8 cellular contexts compared by ENCODE assay signal in the genomic region with DNA sequence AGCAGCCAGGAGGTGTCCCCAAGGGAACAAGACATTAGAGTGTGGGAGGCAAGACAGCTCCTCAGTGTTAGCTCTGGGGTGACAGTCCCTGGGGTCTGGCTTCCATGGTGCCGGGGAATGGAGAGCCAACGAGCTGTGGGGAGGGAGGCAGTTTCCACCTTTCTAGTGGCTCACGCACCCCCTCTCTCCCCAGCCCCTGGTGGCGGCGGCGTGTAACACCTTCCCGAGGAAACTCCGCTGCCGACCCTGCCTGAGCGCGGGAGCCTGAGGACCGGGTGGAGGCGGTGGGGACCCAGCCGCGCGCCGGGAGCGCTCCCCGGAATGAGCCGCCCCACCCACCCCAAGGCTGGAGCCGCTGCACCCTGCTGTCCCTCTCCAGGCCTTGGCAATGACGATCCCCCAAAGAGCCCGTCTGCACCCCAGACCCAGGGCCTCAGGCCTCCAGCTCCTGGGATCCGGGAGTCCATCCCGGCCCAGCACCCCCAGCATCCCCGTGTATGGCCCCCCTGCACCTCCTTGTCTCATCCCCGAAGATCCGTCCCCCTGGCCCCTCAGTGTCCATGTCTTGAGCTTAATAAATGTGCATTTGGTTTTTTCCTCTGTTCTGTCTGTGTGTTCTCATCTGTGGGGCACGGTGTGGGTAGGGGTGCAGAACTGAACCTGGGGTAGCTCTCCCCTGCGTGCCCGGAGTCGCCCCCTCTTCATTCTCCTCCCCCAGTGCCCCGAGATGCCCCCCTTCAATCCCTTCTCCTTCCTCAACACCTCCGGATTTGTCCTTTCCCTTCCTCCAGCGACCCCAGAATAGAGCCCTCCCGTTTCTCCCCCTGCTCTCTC. TPM values are rescaled to one million over a fixed set of nuclear protein-coding genes. Genes with fewer than 3 reads are reported as not detected.
DNase-seq lines count a peak whose midpoint lies in the region; ATAC-seq, FAIRE-seq and TF ChIP-seq lines count a peak whose summit lies in the region.

No MANE protein-coding gene starts in this region.

- H3K27ac Mint-ChIP-seq in activated CD8-positive, alpha-beta T cell treated with anti-CD3 and anti-CD28 coated beads, Interleukin-2, amount 10 ng/mL, durations not matched to agents 7 days and 5 days, result peak overlapping the region; percentile 96
- H3K27ac Mint-ChIP-seq in nephron progenitor cell, result no peak overlapping the region

- H3K9ac ChIP-seq in endothelial cell of umbilical vein (replicated peaks; ENCODE audit: extremely low read depth, insufficient read depth, low read length), result peak overlapping the region; percentile 92
- H3K9ac ChIP-seq in stomach smooth muscle (ENCODE audit: low read length in 2 of 2), result peak overlapping the region in 1 of 2 donors; percentile 22

- peak overlapping the region; percentile 58 for H2AFZ ChIP-seq in endothelial cell of umbilical vein (ENCODE audit: low read depth, low read length)

- DNase-seq in GM12891 (ENCODE audit: insufficient read length, low spot score) (peak; percentile 80), MV-4-11 (lab: John Stamatoyannopoulos, UW) (peak; percentile 12), endothelial cell of umbilical vein (ENCODE audit: low read depth, low spot score) (peak; percentile 47), nephron progenitor cell (peak; percentile 76), anterior cingulate cortex (lab: John Stamatoyannopoulos, UW) (no peak), cortex of kidney (lab: John Stamatoyannopoulos, UW) (no peak)
- DNase-seq in activated CD8-positive, alpha-beta T cell treated with anti-CD3 and anti-CD28 coated beads, Interleukin-2, amount 10 ng/mL, durations not matched to agents 7 days and 5 days, result peak; percentile 78

- TF ChIP-seq CTCF in endothelial cell of umbilical vein (IDR thresholded peaks at IDR 0.05; ENCODE audit: extremely low read depth in 1 of 2, insufficient read depth in 1 of 2, low read depth in 1 of 2, low read length in 2 of 2) (peak; percentile 55 to 86), nephron progenitor cell (IDR thresholded peaks at IDR 0.05) (peak; percentile 61)

- H3K27ac ChIP-seq in endothelial cell of umbilical vein (ENCODE audit: insufficient read depth, low read depth, low read length), result peak overlapping the region; percentile 95
- H3K27ac ChIP-seq in stomach smooth muscle (ENCODE audit: low read length), result no peak overlapping the region

- peak; percentile 91 for FAIRE-seq in GM12891 (lab: Jason Lieb, UNC)
- peak; percentile 80 for FAIRE-seq in endothelial cell of umbilical vein (lab: Jason Lieb, UNC)

- peaks cover 10 to 13% of the 10 kb centered on the region in 2 experiments for H3K36me3 ChIP-seq in endothelial cell of umbilical vein (ENCODE audit: control insufficient read depth in 2 of 2, extremely low read depth in 1 of 2, insufficient read depth in 2 of 2, low read length in 2 of 2)
- H3K36me3 ChIP-seq in stomach smooth muscle (ENCODE audit: control insufficient read depth in 2 of 2, insufficient read depth in 2 of 2, low read length in 2 of 2), result no peaks in the 10 kb centered on the region

- no peaks in the 10 kb centered on the region for H4K20me1 ChIP-seq in endothelial cell of umbilical vein (replicated peaks; ENCODE audit: control insufficient read depth, extremely low read depth, insufficient read depth, low read length)

- POLR2A ChIA-PET in activated CD8-positive, alpha-beta T cell treated with anti-CD3 and anti-CD28 coated beads, Interleukin-2, amount 10 ng/mL, durations not matched to agents 7 days and 5 days (lab: Charles Lee), result interaction anchor here (0.6 to 2.2 kb wide), 16 partner anchors 9 to 678 kb away, joined by 3 to 18 read pairs (median 4); partner anchors contain the start of gene USF2
- POLR2A ChIA-PET in endothelial cell of umbilical vein (lab: Charles Lee), result interaction anchor here (0.6 kb wide), 1 partner anchor 19 kb away, joined by 4 read pairs; no protein-coding TSS in a partner anchor

- intact Hi-C loops in endothelial cell of umbilical vein (cut with micrococcal nuclease), result loop anchor here (1.0 to 2.0 kb wide), 2 partner anchors 13 to 59 kb away; no protein-coding TSS in a partner anchor

- peaks cover 20% of the 10 kb centered on the region for H3K4me1 ChIP-seq in endothelial cell of umbilical vein (ENCODE audit: control insufficient read depth, extremely low read depth, insufficient read depth, low read length)
- H3K4me1 ChIP-seq in stomach smooth muscle (ENCODE audit: control insufficient read depth, insufficient read depth, low read length), result peaks cover 14% of the 10 kb centered on the region

- peaks cover 45% of the 10 kb centered on the region for H3K4me1 Mint-ChIP-seq in activated CD8-positive, alpha-beta T cell treated with anti-CD3 and anti-CD28 coated beads, Interleukin-2, amount 10 ng/mL, durations not matched to agents 7 days and 5 days (ENCODE audit: low read depth)
- peaks cover 65% of the 10 kb centered on the region for H3K4me1 Mint-ChIP-seq in nephron progenitor cell

- ATAC-seq in activated CD8-positive, alpha-beta T cell treated with anti-CD3 and anti-CD28 coated beads, Interleukin-2, amount 10 ng/mL, durations not matched to agents 7 days and 5 days, result peak; percentile 66

- H3K4me3 Mint-ChIP-seq in activated CD8-positive, alpha-beta T cell treated with anti-CD3 and anti-CD28 coated beads, Interleukin-2, amount 10 ng/mL, durations not matched to agents 7 days and 5 days, result peak overlapping the region; percentile 97
- peak overlapping the region; percentile 85 for H3K4me3 Mint-ChIP-seq in nephron progenitor cell

- CTCF ChIA-PET in activated CD8-positive, alpha-beta T cell treated with anti-CD3 and anti-CD28 coated beads, Interleukin-2, amount 10 ng/mL, durations not matched to agents 7 days and 5 days (lab: Charles Lee), result interaction anchor here (0.6 to 3.8 kb wide), 20 partner anchors 9 to 332 kb away, joined by 3 to 67 read pairs (median 6); partner anchors contain the start of genes FXYD7 and LGI4
- CTCF ChIA-PET in endothelial cell of umbilical vein (lab: Charles Lee), result interaction anchor here (0.6 to 4.6 kb wide), 13 partner anchors 8 to 191 kb away, joined by 3 to 73 read pairs (median 4); partner anchors contain the start of genes FXYD7 and LGI4

- H3K4me3 ChIP-seq in endothelial cell of umbilical vein (replicated peaks in 1 of 3; ENCODE audit: insufficient read depth in 1 of 3, low read depth in 1 of 3, low read length in 3 of 3) (peak overlapping the region; percentile 24 to 98 (median 78)), stomach smooth muscle (ENCODE audit: low read length in 2 of 2) (peak overlapping the region; percentile 27 to 69)

- dilution Hi-C loops in endothelial cell of umbilical vein (cut with MboI; ENCODE audit: extremely low pct_ligation_motif_present, low sequenced_read_pairs), result no loop called here

- peaks cover 31% of the 10 kb centered on the region for H3K79me2 ChIP-seq in endothelial cell of umbilical vein (ENCODE audit: control insufficient read depth, insufficient read depth, low read length)

- BruUV-seq in endothelial cell of umbilical vein (replicated peaks; lab: Mats Ljungman, UMichigan), result no TSS peak

- TF ChIP-seq POLR2A in GM12891 (IDR thresholded peaks at IDR 0.05; ENCODE audit: low read depth, low read length) (no peak), endothelial cell of umbilical vein (IDR thresholded peaks at IDR 0.05; ENCODE audit: low read depth, low read length) (no peak)

- no peaks in the 10 kb centered on the region for H3K27me3 ChIP-seq in endothelial cell of umbilical vein (ENCODE audit: control insufficient read depth in 2 of 2, insufficient read depth in 2 of 2, low read length in 2 of 2)
- peaks cover 36 to 39% of the 10 kb centered on the region in 2 donors for H3K27me3 ChIP-seq in stomach smooth muscle (ENCODE audit: control insufficient read depth in 1 of 2, insufficient read depth in 2 of 2, low read length in 2 of 2)

- H3K9me3 ChIP-seq in endothelial cell of umbilical vein (replicated peaks; ENCODE audit: control insufficient read depth, insufficient read depth, low read length) (no peaks in the 10 kb centered on the region), stomach smooth muscle (ENCODE audit: control insufficient read depth in 2 of 2, low read length in 2 of 2) (no peaks in the 10 kb centered on the region)

- H3K9me3 Mint-ChIP-seq in activated CD8-positive, alpha-beta T cell treated with anti-CD3 and anti-CD28 coated beads, Interleukin-2, amount 10 ng/mL, durations not matched to agents 7 days and 5 days (ENCODE audit: insufficient read depth), result no peaks in the 10 kb centered on the region
- no peaks in the 10 kb centered on the region for H3K9me3 Mint-ChIP-seq in nephron progenitor cell

- peaks cover 7% of the 10 kb centered on the region for H3K27me3 Mint-ChIP-seq in activated CD8-positive, alpha-beta T cell treated with anti-CD3 and anti-CD28 coated beads, Interleukin-2, amount 10 ng/mL, durations not matched to agents 7 days and 5 days (ENCODE audit: low read depth)
- peaks cover 44% of the 10 kb centered on the region for H3K27me3 Mint-ChIP-seq in nephron progenitor cell (ENCODE audit: low read depth, poor library complexity)

- H3K36me3 Mint-ChIP-seq in activated CD8-positive, alpha-beta T cell treated with anti-CD3 and anti-CD28 coated beads, Interleukin-2, amount 10 ng/mL, durations not matched to agents 7 days and 5 days (ENCODE audit: low read depth), result peaks cover 47% of the 10 kb centered on the region
- no peaks in the 10 kb centered on the region for H3K36me3 Mint-ChIP-seq in nephron progenitor cell (ENCODE audit: low read depth)

- no peaks in the 10 kb centered on the region for H3K9me1 ChIP-seq in endothelial cell of umbilical vein (replicated peaks; ENCODE audit: control insufficient read depth, extremely low read depth, insufficient read depth, low read length)

- peak overlapping the region; percentile 27 for H3K4me2 ChIP-seq in endothelial cell of umbilical vein (ENCODE audit: insufficient read depth, low read length)

RNA-seq across cellular contexts. Expression of gene FXYD5, which starts 0.6 kb away (rescaled TPM):
- 86.7 TPM for polyA plus RNA-seq in GM12891 (2012; ENCODE audit: low read depth, missing spikeins)
- 100 to 1,000 TPM; 338 to 384 TPM for total RNA-seq in activated CD8-positive, alpha-beta T cell treated with anti-CD3 and anti-CD28 coated beads, Interleukin-2, amount 10 ng/mL, durations not matched to agents 7 days and 5 days
- total RNA-seq in endothelial cell of umbilical vein, result 219 and 223 TPM in 2 replicates
- polyA plus RNA-seq in endothelial cell of umbilical vein, result 290 and 387 TPM in 2 replicates
- polyA plus RNA-seq in endothelial cell of umbilical vein (2011; cell fraction: cytosol; rRNA removed), result 320 and 328 TPM in 2 replicates
- 102 and 116 TPM in 2 replicates for polyA plus RNA-seq in endothelial cell of umbilical vein (2011; cell fraction: nucleus; rRNA removed)
- polyA plus RNA-seq in endothelial cell of umbilical vein (2012), result 278 and 370 TPM in 2 replicates
- 161 and 173 TPM in 2 replicates for polyA minus RNA-seq in endothelial cell of umbilical vein
- polyA minus RNA-seq in endothelial cell of umbilical vein (2011; cell fraction: cytosol; rRNA and poly(A)+ RNA removed), result 97.0 TPM
- polyA minus RNA-seq in endothelial cell of umbilical vein (2011; cell fraction: nucleus; rRNA and poly(A)+ RNA removed), result 58.1 and 58.4 TPM in 2 replicates

RNA-seq across cellular contexts. Expression of gene FXYD7, which starts 10.9 kb away (rescaled TPM):
- polyA plus RNA-seq in GM12891 (2012; ENCODE audit: low read depth, missing spikeins), result not detected
- 1 to 10 TPM; 4.1 to 5.2 TPM for total RNA-seq in activated CD8-positive, alpha-beta T cell treated with anti-CD3 and anti-CD28 coated beads, Interleukin-2, amount 10 ng/mL, durations not matched to agents 7 days and 5 days
- not detected in 2 replicates for total RNA-seq in endothelial cell of umbilical vein
- 0.40 TPM in 1 of 2 replicates, not detected in the other for polyA plus RNA-seq in endothelial cell of umbilical vein
- polyA plus RNA-seq in endothelial cell of umbilical vein (2011; cell fraction: cytosol; rRNA removed), result 0.14 TPM in 1 of 2 replicates, not detected in the other
- not detected in 2 replicates for polyA plus RNA-seq in endothelial cell of umbilical vein (2011; cell fraction: nucleus; rRNA removed)
- 0.44 TPM in 1 of 2 replicates, not detected in the other for polyA plus RNA-seq in endothelial cell of umbilical vein (2012)
- polyA minus RNA-seq in endothelial cell of umbilical vein, result not detected in 2 replicates
- not detected for polyA minus RNA-seq in endothelial cell of umbilical vein (2011; cell fraction: cytosol; rRNA and poly(A)+ RNA removed)
- polyA minus RNA-seq in endothelial cell of umbilical vein (2011; cell fraction: nucleus; rRNA and poly(A)+ RNA removed), result not detected in 2 replicates

RNA-seq across cellular contexts. Expression of gene FXYD1, which starts 15.3 kb away (rescaled TPM):
- polyA plus RNA-seq in GM12891 (2012; ENCODE audit: low read depth, missing spikeins), result 0.21 TPM
- total RNA-seq in activated CD8-positive, alpha-beta T cell treated with anti-CD3 and anti-CD28 coated beads, Interleukin-2, amount 10 ng/mL, durations not matched to agents 7 days and 5 days, result 1 to 10 TPM; 1.3 to 1.4 TPM
- total RNA-seq in endothelial cell of umbilical vein, result not detected in 2 replicates
- not detected in 2 replicates for polyA plus RNA-seq in endothelial cell of umbilical vein
- polyA plus RNA-seq in endothelial cell of umbilical vein (2011; cell fraction: cytosol; rRNA removed), result not detected in 2 replicates
- not detected in 2 replicates for polyA plus RNA-seq in endothelial cell of umbilical vein (2011; cell fraction: nucleus; rRNA removed)
- 0.60 and 0.80 TPM in 2 replicates for polyA plus RNA-seq in endothelial cell of umbilical vein (2012)
- polyA minus RNA-seq in endothelial cell of umbilical vein, result not detected in 2 replicates
- polyA minus RNA-seq in endothelial cell of umbilical vein (2011; cell fraction: cytosol; rRNA and poly(A)+ RNA removed), result not detected
- polyA minus RNA-seq in endothelial cell of umbilical vein (2011; cell fraction: nucleus; rRNA and poly(A)+ RNA removed), result not detected in 2 replicates

RNA-seq across cellular contexts. Expression of gene LGI4, which starts 19.1 kb away (rescaled TPM):
- not detected for polyA plus RNA-seq in GM12891 (2012; ENCODE audit: low read depth, missing spikeins)
- total RNA-seq in activated CD8-positive, alpha-beta T cell treated with anti-CD3 and anti-CD28 coated beads, Interleukin-2, amount 10 ng/mL, durations not matched to agents 7 days and 5 days, result under 1 TPM; 0.13 TPM
- total RNA-seq in endothelial cell of umbilical vein, result not detected in 2 replicates
- polyA plus RNA-seq in endothelial cell of umbilical vein, result not detected in 2 replicates
- not detected in 2 replicates for polyA plus RNA-seq in endothelial cell of umbilical vein (2011; cell fraction: cytosol; rRNA removed)
- polyA plus RNA-seq in endothelial cell of umbilical vein (2011; cell fraction: nucleus; rRNA removed), result 0.11 and 0.35 TPM in 2 replicates
- 0.15 TPM in 1 of 2 replicates, not detected in the other for polyA plus RNA-seq in endothelial cell of umbilical vein (2012)
- polyA minus RNA-seq in endothelial cell of umbilical vein, result not detected in 2 replicates
- not detected for polyA minus RNA-seq in endothelial cell of umbilical vein (2011; cell fraction: cytosol; rRNA and poly(A)+ RNA removed)
- not detected in 2 replicates for polyA minus RNA-seq in endothelial cell of umbilical vein (2011; cell fraction: nucleus; rRNA and poly(A)+ RNA removed)

RNA-seq across cellular contexts. Expression of gene FXYD3, which starts 38.3 kb away (rescaled TPM):
- not detected for polyA plus RNA-seq in GM12891 (2012; ENCODE audit: low read depth, missing spikeins)
- total RNA-seq in activated CD8-positive, alpha-beta T cell treated with anti-CD3 and anti-CD28 coated beads, Interleukin-2, amount 10 ng/mL, durations not matched to agents 7 days and 5 days, result not detected
- not detected in 2 replicates for total RNA-seq in endothelial cell of umbilical vein
- not detected in 2 replicates for polyA plus RNA-seq in endothelial cell of umbilical vein
- polyA plus RNA-seq in endothelial cell of umbilical vein (2011; cell fraction: cytosol; rRNA removed), result 0.08 TPM in 1 of 2 replicates, not detected in the other
- polyA plus RNA-seq in endothelial cell of umbilical vein (2011; cell fraction: nucleus; rRNA removed), result not detected in 2 replicates
- polyA plus RNA-seq in endothelial cell of umbilical vein (2012), result not detected in 2 replicates
- polyA minus RNA-seq in endothelial cell of umbilical vein, result not detected in 2 replicates
- 5.8 TPM for polyA minus RNA-seq in endothelial cell of umbilical vein (2011; cell fraction: cytosol; rRNA and poly(A)+ RNA removed)
- not detected in 2 replicates for polyA minus RNA-seq in endothelial cell of umbilical vein (2011; cell fraction: nucleus; rRNA and poly(A)+ RNA removed)

Comparison
In these comparisons a context has a peak if more than half of its experiments do, and no peak if none do; other contexts are left out.
1. DNase-seq: peak in GM12891 (single experiment), MV-4-11 (single experiment), activated CD8-positive, alpha-beta T cell treated with anti-CD3 and anti-CD28 coated beads, Interleukin-2, amount 10 ng/mL, durations not matched to agents 7 days and 5 days (single experiment), endothelial cell of umbilical vein (single experiment) and nephron progenitor cell (single experiment); none in anterior cingulate cortex (0 of 58) and cortex of kidney (single experiment).